Comparison of ENCODE assay signal across 4 cellular contexts in genomic region chr7:149304006-149304405, GRCh38.
"Had no signal": no experiment of that assay in that cellular context is flagged by ENCODE, and none has a peak within 500 bp of the region (broad histone marks: within the 10 kb centered on the region; RNA-seq: fewer than 3 reads in every experiment).

No MANE protein-coding gene starts in this region.

- ATAC-seq: GM23338 had no signal

- H3K27ac Mint-ChIP-seq: GM23338, H9 had no signal

- DNase-seq: H9, HCEC 1CT, IMR-90 had no signal

- H3K4me3 ChIP-seq: GM23338 had no signal

- H3K4me3 Mint-ChIP-seq: GM23338, H9 had no signal
